13 cellular contexts compared by ENCODE assay signal in the genomic region with DNA sequence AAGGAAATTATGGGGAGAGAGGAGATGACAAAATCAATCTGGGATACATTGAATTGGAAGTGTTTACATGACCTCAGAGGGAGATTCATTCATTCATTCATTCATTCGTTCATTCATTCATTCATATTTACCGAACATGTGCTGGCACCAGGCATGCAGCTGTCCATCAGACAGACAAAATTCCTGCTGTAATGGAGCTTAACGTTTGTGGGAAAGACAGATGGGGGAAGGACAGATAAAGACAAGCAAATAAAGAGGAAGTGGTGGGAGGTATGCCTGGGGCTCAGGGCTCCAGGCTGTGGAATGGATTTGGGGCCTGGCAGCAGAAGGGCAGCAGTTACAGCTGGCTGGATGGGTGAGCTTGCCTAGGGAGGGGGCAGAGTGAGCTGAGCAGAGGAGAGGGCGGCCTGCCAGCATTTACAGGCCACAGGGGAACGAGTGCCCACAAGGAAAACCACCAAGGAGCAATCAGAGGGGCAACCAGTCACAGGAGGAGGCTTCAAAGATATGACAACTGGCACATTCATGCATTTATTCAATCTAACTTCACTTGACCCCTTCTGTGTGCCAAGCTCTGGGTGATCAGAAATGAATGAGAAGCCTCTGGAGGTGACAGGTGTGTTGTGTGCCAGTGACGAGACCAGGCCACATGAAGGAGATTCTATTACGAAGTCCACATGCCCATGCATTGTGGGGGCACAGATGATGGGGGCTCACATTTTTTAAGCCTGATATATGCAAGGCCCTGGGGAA. TPM values are rescaled to one million over a fixed set of nuclear protein-coding genes. Genes with fewer than 3 reads are reported as not detected.
DNase-seq lines count a peak whose midpoint lies in the region; ATAC-seq, FAIRE-seq and TF ChIP-seq lines count a peak whose summit lies in the region.
"Had no signal": no experiment of that assay in that cellular context is flagged by ENCODE, and none has a peak within 500 bp of the region (broad histone marks: within the 10 kb centered on the region; RNA-seq: fewer than 3 reads in every experiment).

No MANE protein-coding gene starts in this region.

- CTCF ChIA-PET in Panc1 (lab: Charles Lee) = interaction anchor here (0.7 to 1.8 kb wide), 3 partner anchors 41 to 107 kb away, joined by 5 to 6 read pairs (median 5); a partner anchor contains a TSS

- peaks cover 47% of the 10 kb centered on the region for H3K4me1 ChIP-seq in Panc1 (ENCODE audit: control insufficient read depth, insufficient read depth, low read length)

- H3K36me3 Mint-ChIP-seq in activated T-cell treated with anti-CD3 and anti-CD28 coated beads, Interleukin-2, amount 50 U/mL, for 24 hours (ENCODE audit: low read depth) = no peaks in the 10 kb centered on the region

- BruUV-seq in Panc1 (replicated peaks; lab: Mats Ljungman, UMichigan) = no TSS peak

- intact Hi-C loops in Panc1 (cut with micrococcal nuclease; ENCODE audit: unreplicated experiment) = loop anchor here (5.0 kb wide), 1 partner anchor 67 kb away; a partner anchor contains a TSS

- FAIRE-seq in HTR-8/SVneo (lab: Jason Lieb, UNC) = peak; percentile 71

- in situ Hi-C loops in Panc1 (cut with HindIII; ENCODE audit: low pct_unique_long_range_greater_than_20kb, low sequenced_read_pairs) = no loop called here

- H3K27ac Mint-ChIP-seq in activated T-cell treated with anti-CD3 and anti-CD28 coated beads, Interleukin-2, amount 50 U/mL, for 24 hours = no peak overlapping the region

- no peaks in the 10 kb centered on the region for H3K9me3 Mint-ChIP-seq in activated T-cell treated with anti-CD3 and anti-CD28 coated beads, Interleukin-2, amount 50 U/mL, for 24 hours

- H3K27ac ChIP-seq in Panc1 (ENCODE audit: low read length) (peak overlapping the region; percentile 86), WERI-Rb-1 (no peak overlapping the region)
- H3K27ac ChIP-seq: PC-9, skin epidermis had no signal

- H3K9me3 ChIP-seq in Panc1 (ENCODE audit: control insufficient read depth, insufficient read depth, low read depth, low read length) (no peaks in the 10 kb centered on the region), WERI-Rb-1 (ENCODE audit: severe bottlenecking) (no peaks in the 10 kb centered on the region)

- H3K4me1 Mint-ChIP-seq in activated T-cell treated with anti-CD3 and anti-CD28 coated beads, Interleukin-2, amount 50 U/mL, for 24 hours (ENCODE audit: low read depth) = peaks cover 31% of the 10 kb centered on the region

- H3K36me3 ChIP-seq in Panc1 (ENCODE audit: control insufficient read depth, insufficient read depth, low read length) (no peaks in the 10 kb centered on the region), WERI-Rb-1 (no peaks in the 10 kb centered on the region)

- peaks cover 14% of the 10 kb centered on the region for H3K27me3 Mint-ChIP-seq in activated T-cell treated with anti-CD3 and anti-CD28 coated beads, Interleukin-2, amount 50 U/mL, for 24 hours

- H3K27me3 ChIP-seq in Panc1 (ENCODE audit: control insufficient read depth, insufficient read depth, low read length) (no peaks in the 10 kb centered on the region), WERI-Rb-1 (ENCODE audit: insufficient read depth, low read depth, severe bottlenecking) (no peaks in the 10 kb centered on the region)

- H3K4me3 ChIP-seq in Panc1 (ENCODE audit: low read depth in 2 of 2, low read length in 2 of 2) = no peak overlapping the region
- H3K4me3 ChIP-seq in fibroblast of villous mesenchyme (ENCODE audit: low read depth, low read length) = no peak overlapping the region
- H3K4me3 ChIP-seq in WERI-Rb-1 (ENCODE audit: low read depth, low read length) = no peak overlapping the region
- H3K4me3 ChIP-seq: PC-9, skin epidermis had no signal

- TF ChIP-seq CTCF in Panc1 (IDR thresholded peaks at IDR 0.05) (no peak), fibroblast of villous mesenchyme (IDR thresholded peaks at IDR 0.05; ENCODE audit: insufficient read depth, low read depth, low read length) (no peak), WERI-Rb-1 (IDR thresholded peaks at IDR 0.05; ENCODE audit: low read depth, low read length) (no peak)

- POLR2A ChIA-PET in Panc1 (lab: Charles Lee) = interaction anchor here (0.6 to 0.9 kb wide), 2 partner anchors 17 to 65 kb away, joined by 3 read pairs; no protein-coding TSS in a partner anchor

- H3K4me3 Mint-ChIP-seq in activated T-cell treated with anti-CD3 and anti-CD28 coated beads, Interleukin-2, amount 50 U/mL, for 24 hours = no peak overlapping the region

- DNase-seq in DMS 273 (lab: John Stamatoyannopoulos, UW; ENCODE audit: unreplicated experiment) (peak; percentile 76), HTR-8/SVneo (ENCODE audit: insufficient read length, low spot score) (no peak), Panc1 (ENCODE audit: low read depth, low spot score) (no peak), fibroblast of villous mesenchyme (ENCODE audit: low read depth) (peak; percentile 7), hepatic stellate cell (ENCODE audit: low spot score) (no peak), WERI-Rb-1 (no peak)
- DNase-seq in activated T-cell treated with anti-CD3 and anti-CD28 coated beads, Interleukin-2, amount 50 U/mL, for 24 hours = no peak
- DNase-seq: activated CD4-positive, CD25-positive, alpha-beta regulatory T cell treated with anti-CD3 and anti-CD28 coated beads, Interleukin-2, amount 50 U/mL, for 72 hours; cerebellar nuclear complex; COR-L47; PC-9 had no signal

- ATAC-seq in Panc1 = peak; percentile 17; the same call in 1 of the 2 replicates
- no peak for ATAC-seq in GM19455 (IDR thresholded peaks at IDR 0.05; ENCODE audit: unreplicated experiment)

RNA-seq across cellular contexts. Expression of a gene that starts 48.4 kb away (rescaled TPM):
- total RNA-seq in Panc1 (2021; ENCODE audit: unreplicated experiment) = 39.2 TPM
- polyA plus RNA-seq in Panc1 (2012; ENCODE audit: insufficient read length) = 41.1 TPM
- 0.97 and 1.7 TPM in 2 replicates for total RNA-seq in fibroblast of villous mesenchyme

Comparison
In these comparisons a context has a peak if more than half of its experiments do, and no peak if none do; other contexts are left out.
1. DNase-seq: peak in DMS 273 (single experiment) and fibroblast of villous mesenchyme (single experiment); none in HTR-8/SVneo (single experiment), Panc1 (single experiment), hepatic stellate cell (single experiment), WERI-Rb-1 (single experiment) and activated T-cell treated with anti-CD3 and anti-CD28 coated beads, Interleukin-2, amount 50 U/mL, for 24 hours (single experiment).
2. RNA of a gene that starts 48.4 kb away (total RNA-seq): 39.2 TPM in Panc1 (single experiment); 0.97 to 1.7 TPM in fibroblast of villous mesenchyme; every median in the first group is over 10 times any median in the second.